In the genomic region with DNA sequence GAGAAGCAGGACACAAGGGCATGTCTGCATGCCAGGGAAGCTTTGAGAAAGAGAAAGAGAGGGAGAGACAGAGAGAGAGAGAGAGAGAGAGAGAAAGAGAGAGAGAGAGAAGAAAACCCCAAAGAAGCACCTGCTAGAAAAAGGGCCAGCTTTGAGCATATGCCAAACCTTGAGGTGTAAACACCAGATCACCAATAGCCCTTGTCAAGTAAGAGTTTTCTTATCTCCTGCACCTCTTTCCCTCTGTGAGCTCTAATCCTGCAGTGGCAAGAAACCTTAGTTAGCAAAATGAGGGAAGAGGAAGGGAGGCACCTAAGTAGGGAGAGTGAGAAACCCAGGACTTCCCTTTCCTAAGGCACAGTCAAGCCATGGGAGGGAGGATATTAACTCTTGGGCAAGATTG, we compare ENCODE assay signal across 1 cellular context.
TF ChIP-seq lines count a peak whose summit lies in the region.

No MANE protein-coding gene starts in this region.

TF ChIP-seq in IMR-90, 13 proteins besides CTCF, POLR2A, EP300 and RAD21:
- TF ChIP-seq MAFK (IDR thresholded peaks at IDR 0.05; ENCODE audit: low read depth, low read length) = no peak
- no peak for TF ChIP-seq RCOR1 (IDR thresholded peaks at IDR 0.05; ENCODE audit: insufficient replicate concordance, low read length)
- no peak for TF ChIP-seq FOS (IDR thresholded peaks at IDR 0.05; ENCODE audit: low read depth, low read length)
- no peak for TF ChIP-seq BHLHE40 (IDR thresholded peaks at IDR 0.05; ENCODE audit: low read depth, low read length)
- TF ChIP-seq CEBPB (IDR thresholded peaks at IDR 0.05; ENCODE audit: low read depth, low read length) = no peak
- TF ChIP-seq CHD1 (IDR thresholded peaks at IDR 0.05; ENCODE audit: low read depth, low read length) = no peak
- no peak for TF ChIP-seq RFX5 (IDR thresholded peaks at IDR 0.05; ENCODE audit: low read depth, low read length)
- TF ChIP-seq, protein P1, sequence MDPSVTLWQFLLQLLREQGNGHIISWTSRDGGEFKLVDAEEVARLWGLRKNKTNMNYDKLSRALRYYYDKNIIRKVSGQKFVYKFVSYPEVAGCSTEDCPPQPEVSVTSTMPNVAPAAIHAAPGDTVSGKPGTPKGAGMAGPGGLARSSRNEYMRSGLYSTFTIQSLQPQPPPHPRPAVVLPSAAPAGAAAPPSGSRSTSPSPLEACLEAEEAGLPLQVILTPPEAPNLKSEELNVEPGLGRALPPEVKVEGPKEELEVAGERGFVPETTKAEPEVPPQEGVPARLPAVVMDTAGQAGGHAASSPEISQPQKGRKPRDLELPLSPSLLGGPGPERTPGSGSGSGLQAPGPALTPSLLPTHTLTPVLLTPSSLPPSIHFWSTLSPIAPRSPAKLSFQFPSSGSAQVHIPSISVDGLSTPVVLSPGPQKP (IDR thresholded peaks at IDR 0.05; ENCODE audit: borderline replicate concordance, low read depth, low read length) = no peak
- TF ChIP-seq, protein P2, sequence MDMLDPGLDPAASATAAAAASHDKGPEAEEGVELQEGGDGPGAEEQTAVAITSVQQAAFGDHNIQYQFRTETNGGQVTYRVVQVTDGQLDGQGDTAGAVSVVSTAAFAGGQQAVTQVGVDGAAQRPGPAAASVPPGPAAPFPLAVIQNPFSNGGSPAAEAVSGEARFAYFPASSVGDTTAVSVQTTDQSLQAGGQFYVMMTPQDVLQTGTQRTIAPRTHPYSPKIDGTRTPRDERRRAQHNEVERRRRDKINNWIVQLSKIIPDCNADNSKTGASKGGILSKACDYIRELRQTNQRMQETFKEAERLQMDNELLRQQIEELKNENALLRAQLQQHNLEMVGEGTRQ (IDR thresholded peaks at IDR 0.05; ENCODE audit: low read depth, low read length) = no peak
- no peak for TF ChIP-seq MXI1 (IDR thresholded peaks at IDR 0.05; ENCODE audit: borderline replicate concordance, low read depth, low read length)
- no peak for TF ChIP-seq MAZ (IDR thresholded peaks at IDR 0.05; ENCODE audit: borderline replicate concordance, low read depth, low read length)
- TF ChIP-seq NFE2L2 (IDR thresholded peaks at IDR 0.05; ENCODE audit: low read depth, low read length) = no peak
- TF ChIP-seq SMC3 (IDR thresholded peaks at IDR 0.05; ENCODE audit: low read depth, low read length) = no peak
TF ChIP-seq in IMR-90: peak in this region for 0.
